Comparison of ENCODE assay signal across 8 cellular contexts in genomic region chr2:181891258-181891965, GRCh38. TPM values are rescaled to one million over a fixed set of nuclear protein-coding genes. Genes with fewer than 3 reads are reported as not detected.
DNase-seq lines count a peak whose midpoint lies in the region; ATAC-seq and TF ChIP-seq lines count a peak whose summit lies in the region.

Gene ITPRID2, plus strand, starts transcription at chr2:181891730. Its CDS starts 337 bp downstream, at chr2:181892067.

- no peak for TF ChIP-seq EP300 in suprapubic skin (IDR thresholded peaks at IDR 0.05)

- WGBS in suprapubic skin: 2% methylated on average over 35 of the region's 58 CpGs

- peak within 1 kb of the TSS; percentile 90 for H3K4me3 ChIP-seq in SJSA1
- H3K4me3 ChIP-seq in suprapubic skin: peak within 1 kb of the TSS; percentile 93

- peak; percentile 94 for DNase-seq in Daoy (ENCODE audit: low read depth)
- DNase-seq in KBM-7: peak; percentile 82
- peak; percentile 84 to 89 for DNase-seq in SJSA1 (ENCODE audit: low read depth in 1 of 2, low spot score in 2 of 2)
- DNase-seq in activated naive CD4-positive, alpha-beta T cell treated with Interleukin-2 at 50 U/mL for 16 hours: peak; percentile 64
- DNase-seq in germinal center (ENCODE audit: low spot score): peak; percentile 92
- DNase-seq in non-pigmented ciliary epithelial cell (ENCODE audit: low read depth): peak; percentile 42
- DNase-seq in suprapubic skin (ENCODE audit: low spot score in 2 of 2): peak; percentile 85 to 88

- H3K4me1 ChIP-seq in SJSA1 (replicated peaks): peaks cover 37% of the 10 kb centered on the region
- H3K4me1 ChIP-seq in suprapubic skin: peaks cover 28% of the 10 kb centered on the region

- H3K9me3 ChIP-seq in SJSA1 (replicated peaks) (no peaks in the 10 kb centered on the region), suprapubic skin (no peaks in the 10 kb centered on the region)

- peak in 1 of 2 donors; percentile 17 for TF ChIP-seq CTCF in suprapubic skin (IDR thresholded peaks at IDR 0.05)

- ATAC-seq in GM21723 (IDR thresholded peaks at IDR 0.05; ENCODE audit: unreplicated experiment): peak; percentile 91

- H3K36me3 ChIP-seq in SJSA1: peaks cover 45% of the 10 kb centered on the region
- no peaks in the 10 kb centered on the region for H3K36me3 ChIP-seq in suprapubic skin

- peak in 1 of 2 donors; percentile 51 for TF ChIP-seq POLR2A in suprapubic skin (IDR thresholded peaks at IDR 0.05)

- H3K27ac ChIP-seq in SJSA1 (peak within 1 kb of the TSS; percentile 91), suprapubic skin (peak within 1 kb of the TSS; percentile 99)

- no peaks in the 10 kb centered on the region for H3K27me3 ChIP-seq in SJSA1 (replicated peaks)
- no peaks in the 10 kb centered on the region for H3K27me3 ChIP-seq in suprapubic skin

- in situ Hi-C loops in KBM-7 (cut with MboI; ENCODE audit: low pct_unique_long_range_greater_than_20kb, low sequenced_read_pairs): no loop called here

RNA-seq across cellular contexts. Expression of gene ITPRID2, which starts in this region (rescaled TPM):
- total RNA-seq in Daoy (2014; rRNA removed; shearing (Covaris generic)): 76.5 and 93.2 TPM in 2 replicates
- total RNA-seq in SJSA1 (2014; rRNA removed; shearing (Covaris generic)): 89.4 and 109 TPM in 2 replicates
- total RNA-seq in suprapubic skin: 100 to 1,000 TPM; 172 to 288 (median 242) TPM

Comparison
In these comparisons a context has a peak if more than half of its experiments do, and no peak if none do; other contexts are left out.
1. Peak in every context shown above with its lines: DNase-seq, ATAC-seq, H3K4me3 ChIP-seq and H3K27ac ChIP-seq.
2. DNase-seq: peak in every context shown above with its lines; median percentile 94 in Daoy; 92 in germinal center; 86 in SJSA1; 86 in suprapubic skin; 82 in KBM-7; 64 in activated naive CD4-positive, alpha-beta T cell treated with Interleukin-2 at 50 U/mL for 16 hours; 42 in non-pigmented ciliary epithelial cell.